Comparison of ENCODE assay signal across 8 cellular contexts in the genomic region with DNA sequence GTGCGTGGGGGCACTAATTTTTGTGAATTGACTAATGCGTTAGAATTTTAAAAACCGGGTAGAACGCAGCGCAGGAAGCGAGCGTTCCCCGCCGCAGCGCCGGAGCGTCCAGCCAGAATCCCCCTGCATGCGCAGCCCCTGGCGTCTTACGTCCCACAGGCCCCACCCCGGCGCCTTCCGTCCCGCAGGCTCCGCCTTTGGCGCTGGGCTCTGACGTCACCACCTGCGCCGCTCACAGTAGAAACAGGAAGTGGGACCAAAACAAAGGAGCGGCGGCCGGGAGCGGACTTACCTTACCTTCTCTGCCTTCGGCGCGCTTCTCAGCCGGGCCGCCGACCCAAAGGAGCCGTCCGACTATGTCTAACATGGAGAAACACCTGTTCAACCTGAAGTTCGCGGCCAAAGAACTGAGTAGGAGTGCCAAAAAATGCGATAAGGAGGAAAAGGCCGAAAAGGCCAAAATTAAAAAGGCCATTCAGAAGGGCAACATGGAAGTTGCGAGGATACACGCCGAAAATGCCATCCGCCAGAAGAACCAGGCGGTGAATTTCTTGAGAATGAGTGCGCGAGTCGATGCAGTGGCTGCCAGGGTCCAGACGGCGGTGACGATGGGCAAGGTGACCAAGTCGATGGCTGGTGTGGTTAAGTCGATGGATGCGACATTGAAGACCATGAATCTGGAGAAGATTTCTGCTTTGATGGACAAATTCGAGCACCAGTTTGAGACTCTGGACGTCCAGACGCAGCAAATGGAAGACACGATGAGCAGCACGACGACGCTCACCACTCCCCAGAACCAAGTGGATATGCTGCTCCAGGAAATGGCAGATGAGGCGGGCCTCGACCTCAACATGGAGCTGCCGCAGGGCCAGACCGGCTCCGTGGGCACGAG. TPM values are rescaled to one million over a fixed set of nuclear protein-coding genes. Genes with fewer than 3 reads are reported as not detected.
DNase-seq lines count a peak whose midpoint lies in the region; ATAC-seq and TF ChIP-seq lines count a peak whose summit lies in the region.

A gene with protein sequence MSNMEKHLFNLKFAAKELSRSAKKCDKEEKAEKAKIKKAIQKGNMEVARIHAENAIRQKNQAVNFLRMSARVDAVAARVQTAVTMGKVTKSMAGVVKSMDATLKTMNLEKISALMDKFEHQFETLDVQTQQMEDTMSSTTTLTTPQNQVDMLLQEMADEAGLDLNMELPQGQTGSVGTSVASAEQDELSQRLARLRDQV (plus strand): TSS at position 258 of the 892 bp plus-strand sequence. CDS start 99 bp downstream, at position 357.

- WGBS in adipose tissue, 3 donors, result 0% methylated on average over 67 of the region's 67 CpGs

- H3K4me3 Mint-ChIP-seq in type B pancreatic cell, result peak within 1 kb of the TSS; percentile 98

- no peaks in the 10 kb centered on the region for H3K27me3 Mint-ChIP-seq in type B pancreatic cell

- H3K27ac Mint-ChIP-seq in type B pancreatic cell, result peak within 1 kb of the TSS; percentile 98

- TF ChIP-seq CTCF in GM12865 (IDR thresholded peaks at IDR 0.05; ENCODE audit: insufficient read depth, low read depth, low read length, missing control alignments), result no peak
- TF ChIP-seq CTCF in type B pancreatic cell (conservative IDR thresholded peaks at IDR 0.05), result no peak

- peak within 1 kb of the TSS; percentile 94 for H3K4me3 ChIP-seq in GM12865 (ENCODE audit: low read depth, low read length)

- peaks cover 4% of the 10 kb centered on the region for H3K36me3 Mint-ChIP-seq in type B pancreatic cell

- peak; percentile 97 for DNase-seq in GM12865 (ENCODE audit: low read depth)
- peak; percentile 94 for DNase-seq in NCI-H1436 (lab: John Stamatoyannopoulos, UW)
- DNase-seq in T follicular helper cell (ENCODE audit: low read depth), result peak; percentile 95
- DNase-seq in cardiac septum (ENCODE audit: low spot score), result peak; percentile 99
- DNase-seq in pons (ENCODE audit: low spot score), result peak; percentile 96
- DNase-seq in type B pancreatic cell (ENCODE audit: extremely low spot score, unreplicated experiment), result peak; percentile 98

- H3K9me3 Mint-ChIP-seq in type B pancreatic cell, result no peaks in the 10 kb centered on the region

- intact Hi-C loops in cardiac septum (cut with DNase I), result loop anchor here (2.0 kb wide), 1 partner anchor 57 kb away; a partner anchor contains a TSS

- H3K4me1 Mint-ChIP-seq in type B pancreatic cell (ENCODE audit: unreplicated experiment), result peaks cover 20% of the 10 kb centered on the region

- ATAC-seq in HG02763 (IDR thresholded peaks at IDR 0.05; ENCODE audit: unreplicated experiment), result peak; percentile 95

- H3K27ac ChIP-seq in adipose tissue (ENCODE audit: low read depth, low read length), result peak within 1 kb of the TSS; percentile 69

RNA-seq across cellular contexts. Expression of the gene that starts here (rescaled TPM):
- polyA plus RNA-seq in adipose tissue, result 10 to 100 TPM; 14.3 to 46.3 (median 33.2) TPM
- total RNA-seq in cardiac septum, result 28.2 TPM
- total RNA-seq in type B pancreatic cell (ENCODE audit: low replicate concordance), result 41.4 and 71.3 TPM in 2 replicates

Comparison
In these comparisons a context has a peak if more than half of its experiments do, and no peak if none do; other contexts are left out.
1. Peak in every context shown above with its lines: DNase-seq, ATAC-seq, H3K4me3 ChIP-seq and H3K27ac ChIP-seq.